23 cellular contexts compared by ENCODE assay signal in the genomic region with DNA sequence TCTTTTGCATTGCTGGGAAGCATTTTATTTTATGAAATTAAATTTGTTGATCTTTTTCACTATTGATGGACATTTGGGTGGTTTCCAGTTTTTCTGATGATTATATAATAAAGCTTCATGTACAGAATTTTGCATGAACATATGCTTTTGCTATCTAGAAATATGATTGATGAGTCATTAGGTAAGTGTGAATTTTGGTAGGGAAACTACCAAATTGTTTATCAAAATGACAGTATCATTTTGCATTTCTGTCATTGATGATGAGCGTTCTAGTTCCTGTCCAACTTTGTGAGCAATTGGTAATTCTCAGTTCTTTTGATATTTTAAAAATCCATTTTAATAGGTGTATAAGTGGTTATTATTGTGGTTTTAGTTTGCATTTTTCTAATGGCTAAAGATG.
"Had no signal": no experiment of that assay in that cellular context is flagged by ENCODE, and none has a peak within 500 bp of the region (broad histone marks: within the 10 kb centered on the region; RNA-seq: fewer than 3 reads in every experiment).

No MANE protein-coding gene starts in this region.

- H3K4me3 ChIP-seq: breast epithelium, Peyer's patch, SJSA1 had no signal

- H3K27me3 Mint-ChIP-seq: activated CD8-positive, alpha-beta T cell treated with anti-CD3 and anti-CD28 coated beads for 36 hours; activated naive CD4-positive, alpha-beta T cell treated with anti-CD3 and anti-CD28 coated beads, Interleukin-2, amount 50 U/mL, for 24 hours; T-helper 17 cell had no signal

- H3K36me3 ChIP-seq: breast epithelium, Peyer's patch, SJSA1 had no signal

- ATAC-seq: activated CD8-positive, alpha-beta T cell treated with anti-CD3 and anti-CD28 coated beads for 36 hours; activated T-cell treated with anti-CD3 and anti-CD28 coated beads, Interleukin-2, amount 50 U/mL, for 72 hours; SK-N-SH treated with all-trans-retinoic acid at 6 μM for 48 hours; T-helper 17 cell had no signal

- H3K27me3 ChIP-seq: breast epithelium, Peyer's patch, SJSA1 had no signal

- H3K9me3 ChIP-seq: breast epithelium, Peyer's patch, SJSA1 had no signal

- H3K27ac Mint-ChIP-seq: activated CD8-positive, alpha-beta T cell treated with anti-CD3 and anti-CD28 coated beads for 36 hours; activated naive CD4-positive, alpha-beta T cell treated with anti-CD3 and anti-CD28 coated beads, Interleukin-2, amount 50 U/mL, for 24 hours; activated T-cell treated with anti-CD3 and anti-CD28 coated beads, Interleukin-2, amount 50 U/mL, for 72 hours; T-helper 17 cell had no signal

- H3K4me1 ChIP-seq: breast epithelium, Peyer's patch, SJSA1 had no signal

- DNase-seq: activated CD4-positive, CD25-positive, alpha-beta regulatory T cell; activated CD8-positive, alpha-beta memory T cell treated with anti-CD3 and anti-CD28 coated beads, Interleukin-2, amount 50 U/mL, for 4 hours; activated CD8-positive, alpha-beta T cell treated with anti-CD3 and anti-CD28 coated beads for 36 hours; activated naive CD4-positive, alpha-beta T cell; activated T-cell treated with anti-CD3 and anti-CD28 coated beads, Interleukin-2, amount 50 U/mL, for 72 hours; aorta; caudate nucleus; MM.1S; NCI-H1105 treated with DMSO at 0.1 percent for 48 hours; NCI-H1436 treated with DMSO at 0.1 percent for 48 hours; NCI-H187 treated with DMSO at 0.1 percent for 48 hours; NCI-H2081 treated with DMSO at 0.1 percent for 48 hours; NCI-H446; NCI-H524; Peyer's patch; Right ventricle myocardium superior; T-helper 17 cell; T-helper 9 cell had no signal

- H3K9me3 Mint-ChIP-seq: activated CD8-positive, alpha-beta T cell treated with anti-CD3 and anti-CD28 coated beads for 36 hours; activated naive CD4-positive, alpha-beta T cell treated with anti-CD3 and anti-CD28 coated beads, Interleukin-2, amount 50 U/mL, for 24 hours; activated T-cell treated with anti-CD3 and anti-CD28 coated beads, Interleukin-2, amount 50 U/mL, for 72 hours had no signal

- H3K4me3 Mint-ChIP-seq: activated CD8-positive, alpha-beta T cell treated with anti-CD3 and anti-CD28 coated beads for 36 hours; activated naive CD4-positive, alpha-beta T cell treated with anti-CD3 and anti-CD28 coated beads, Interleukin-2, amount 50 U/mL, for 24 hours; activated T-cell treated with anti-CD3 and anti-CD28 coated beads, Interleukin-2, amount 50 U/mL, for 72 hours; T-helper 17 cell had no signal

- H3K27ac ChIP-seq: breast epithelium, Peyer's patch, RWPE1, SJSA1 had no signal
